In genomic region chr14:24982472-24983155, GRCh38 we compare ENCODE assay signal across 1 cellular context.
TF ChIP-seq lines count a peak whose summit lies in the region.

No MANE protein-coding gene starts in this region.

TF ChIP-seq in HepG2, 621 proteins besides CTCF, POLR2A, EP300 and RAD21 (continued from another document and continues in another):
- TF ChIP-seq ZZZ3 (CRISPR knock-in tag; IDR thresholded peaks at IDR 0.05; ENCODE audit: borderline replicate concordance) (no peak), DNMT3B (CRISPR knock-in tag; conservative IDR thresholded peaks at IDR 0.05) (peak; percentile 46; the same call in 1 of the 2 replicates), GRHL1 (CRISPR knock-in tag; conservative IDR thresholded peaks at IDR 0.05) (no peak), ZNF558 (CRISPR knock-in tag; IDR thresholded peaks at IDR 0.05; ENCODE audit: borderline replicate concordance) (no peak), ZNF180 (CRISPR knock-in tag; IDR thresholded peaks at IDR 0.05; ENCODE audit: borderline replicate concordance, low read depth) (no peak), MEIS2 (CRISPR knock-in tag; IDR thresholded peaks at IDR 0.05) (no peak), SRY (CRISPR knock-in tag; IDR thresholded peaks at IDR 0.05) (no peak), ZNF17 (CRISPR knock-in tag; IDR thresholded peaks at IDR 0.05) (no peak), DMAP1 (CRISPR knock-in tag; IDR thresholded peaks at IDR 0.05) (0 out of 2 replicates have a peak, but pooled peaks have one; percentile 44), KLF16 (CRISPR knock-in tag; IDR thresholded peaks at IDR 0.05) (peak in 1 of 2 experiments; percentile 13; a peak in 1 of 4 replicates), NFYB (CRISPR knock-in tag; IDR thresholded peaks at IDR 0.05) (no peak), KAT7 (CRISPR knock-in tag; IDR thresholded peaks at IDR 0.05; ENCODE audit: borderline replicate concordance) (no peak), ZNF501 (CRISPR knock-in tag; IDR thresholded peaks at IDR 0.05) (no peak), ZNF75D (CRISPR knock-in tag; IDR thresholded peaks at IDR 0.05; ENCODE audit: borderline replicate concordance) (no peak), ZNF768 (CRISPR knock-in tag; IDR thresholded peaks at IDR 0.05) (no peak), NR2F1 (CRISPR knock-in tag; IDR thresholded peaks at IDR 0.05) (no peak), ZNF598 (CRISPR knock-in tag; IDR thresholded peaks at IDR 0.05; ENCODE audit: borderline replicate concordance) (no peak), ZNF766 (CRISPR knock-in tag; IDR thresholded peaks at IDR 0.05; ENCODE audit: borderline replicate concordance) (no peak), NFKB2 (CRISPR knock-in tag; IDR thresholded peaks at IDR 0.05; ENCODE audit: borderline replicate concordance) (no peak), ZNF816 (CRISPR knock-in tag; IDR thresholded peaks at IDR 0.05; ENCODE audit: borderline replicate concordance) (no peak), ZNF567 (CRISPR knock-in tag; IDR thresholded peaks at IDR 0.05; ENCODE audit: borderline replicate concordance) (no peak)
- TF ChIP-seq, protein P1, sequence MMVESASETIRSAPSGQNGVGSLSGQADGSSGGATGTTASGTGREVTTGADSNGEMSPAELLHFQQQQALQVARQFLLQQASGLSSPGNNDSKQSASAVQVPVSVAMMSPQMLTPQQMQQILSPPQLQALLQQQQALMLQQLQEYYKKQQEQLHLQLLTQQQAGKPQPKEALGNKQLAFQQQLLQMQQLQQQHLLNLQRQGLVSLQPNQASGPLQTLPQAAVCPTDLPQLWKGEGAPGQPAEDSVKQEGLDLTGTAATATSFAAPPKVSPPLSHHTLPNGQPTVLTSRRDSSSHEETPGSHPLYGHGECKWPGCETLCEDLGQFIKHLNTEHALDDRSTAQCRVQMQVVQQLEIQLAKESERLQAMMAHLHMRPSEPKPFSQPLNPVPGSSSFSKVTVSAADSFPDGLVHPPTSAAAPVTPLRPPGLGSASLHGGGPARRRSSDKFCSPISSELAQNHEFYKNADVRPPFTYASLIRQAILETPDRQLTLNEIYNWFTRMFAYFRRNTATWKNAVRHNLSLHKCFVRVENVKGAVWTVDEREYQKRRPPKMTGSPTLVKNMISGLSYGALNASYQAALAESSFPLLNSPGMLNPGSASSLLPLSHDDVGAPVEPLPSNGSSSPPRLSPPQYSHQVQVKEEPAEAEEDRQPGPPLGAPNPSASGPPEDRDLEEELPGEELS (CRISPR knock-in tag; IDR thresholded peaks at IDR 0.05) = peak; percentile 77
- TF ChIP-seq, protein P2, sequence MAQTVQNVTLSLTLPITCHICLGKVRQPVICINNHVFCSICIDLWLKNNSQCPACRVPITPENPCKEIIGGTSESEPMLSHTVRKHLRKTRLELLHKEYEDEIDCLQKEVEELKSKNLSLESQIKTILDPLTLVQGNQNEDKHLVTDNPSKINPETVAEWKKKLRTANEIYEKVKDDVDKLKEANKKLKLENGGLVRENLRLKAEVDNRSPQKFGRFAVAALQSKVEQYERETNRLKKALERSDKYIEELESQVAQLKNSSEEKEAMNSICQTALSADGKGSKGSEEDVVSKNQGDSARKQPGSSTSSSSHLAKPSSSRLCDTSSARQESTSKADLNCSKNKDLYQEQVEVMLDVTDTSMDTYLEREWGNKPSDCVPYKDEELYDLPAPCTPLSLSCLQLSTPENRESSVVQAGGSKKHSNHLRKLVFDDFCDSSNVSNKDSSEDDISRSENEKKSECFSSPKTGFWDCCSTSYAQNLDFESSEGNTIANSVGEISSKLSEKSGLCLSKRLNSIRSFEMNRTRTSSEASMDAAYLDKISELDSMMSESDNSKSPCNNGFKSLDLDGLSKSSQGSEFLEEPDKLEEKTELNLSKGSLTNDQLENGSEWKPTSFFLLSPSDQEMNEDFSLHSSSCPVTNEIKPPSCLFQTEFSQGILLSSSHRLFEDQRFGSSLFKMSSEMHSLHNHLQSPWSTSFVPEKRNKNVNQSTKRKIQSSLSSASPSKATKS (CRISPR knock-in tag; IDR thresholded peaks at IDR 0.05) = no peak
- TF ChIP-seq, protein P3, sequence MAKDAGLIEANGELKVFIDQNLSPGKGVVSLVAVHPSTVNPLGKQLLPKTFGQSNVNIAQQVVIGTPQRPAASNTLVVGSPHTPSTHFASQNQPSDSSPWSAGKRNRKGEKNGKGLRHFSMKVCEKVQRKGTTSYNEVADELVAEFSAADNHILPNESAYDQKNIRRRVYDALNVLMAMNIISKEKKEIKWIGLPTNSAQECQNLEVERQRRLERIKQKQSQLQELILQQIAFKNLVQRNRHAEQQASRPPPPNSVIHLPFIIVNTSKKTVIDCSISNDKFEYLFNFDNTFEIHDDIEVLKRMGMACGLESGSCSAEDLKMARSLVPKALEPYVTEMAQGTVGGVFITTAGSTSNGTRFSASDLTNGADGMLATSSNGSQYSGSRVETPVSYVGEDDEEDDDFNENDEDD (CRISPR knock-in tag; IDR thresholded peaks at IDR 0.05; ENCODE audit: borderline replicate concordance) = no peak
- TF ChIP-seq, protein P4, sequence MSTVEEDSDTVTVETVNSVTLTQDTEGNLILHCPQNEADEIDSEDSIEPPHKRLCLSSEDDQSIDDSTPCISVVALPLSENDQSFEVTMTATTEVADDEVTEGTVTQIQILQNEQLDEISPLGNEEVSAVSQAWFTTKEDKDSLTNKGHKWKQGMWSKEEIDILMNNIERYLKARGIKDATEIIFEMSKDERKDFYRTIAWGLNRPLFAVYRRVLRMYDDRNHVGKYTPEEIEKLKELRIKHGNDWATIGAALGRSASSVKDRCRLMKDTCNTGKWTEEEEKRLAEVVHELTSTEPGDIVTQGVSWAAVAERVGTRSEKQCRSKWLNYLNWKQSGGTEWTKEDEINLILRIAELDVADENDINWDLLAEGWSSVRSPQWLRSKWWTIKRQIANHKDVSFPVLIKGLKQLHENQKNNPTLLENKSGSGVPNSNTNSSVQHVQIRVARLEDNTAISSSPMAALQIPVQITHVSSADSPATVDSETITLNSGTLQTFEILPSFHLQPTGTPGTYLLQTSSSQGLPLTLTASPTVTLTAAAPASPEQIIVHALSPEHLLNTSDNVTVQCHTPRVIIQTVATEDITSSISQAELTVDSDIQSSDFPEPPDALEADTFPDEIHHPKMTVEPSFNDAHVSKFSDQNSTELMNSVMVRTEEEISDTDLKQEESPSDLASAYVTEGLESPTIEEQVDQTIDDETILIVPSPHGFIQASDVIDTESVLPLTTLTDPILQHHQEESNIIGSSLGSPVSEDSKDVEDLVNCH (CRISPR knock-in tag; IDR thresholded peaks at IDR 0.05) = no peak
- TF ChIP-seq, protein P5, sequence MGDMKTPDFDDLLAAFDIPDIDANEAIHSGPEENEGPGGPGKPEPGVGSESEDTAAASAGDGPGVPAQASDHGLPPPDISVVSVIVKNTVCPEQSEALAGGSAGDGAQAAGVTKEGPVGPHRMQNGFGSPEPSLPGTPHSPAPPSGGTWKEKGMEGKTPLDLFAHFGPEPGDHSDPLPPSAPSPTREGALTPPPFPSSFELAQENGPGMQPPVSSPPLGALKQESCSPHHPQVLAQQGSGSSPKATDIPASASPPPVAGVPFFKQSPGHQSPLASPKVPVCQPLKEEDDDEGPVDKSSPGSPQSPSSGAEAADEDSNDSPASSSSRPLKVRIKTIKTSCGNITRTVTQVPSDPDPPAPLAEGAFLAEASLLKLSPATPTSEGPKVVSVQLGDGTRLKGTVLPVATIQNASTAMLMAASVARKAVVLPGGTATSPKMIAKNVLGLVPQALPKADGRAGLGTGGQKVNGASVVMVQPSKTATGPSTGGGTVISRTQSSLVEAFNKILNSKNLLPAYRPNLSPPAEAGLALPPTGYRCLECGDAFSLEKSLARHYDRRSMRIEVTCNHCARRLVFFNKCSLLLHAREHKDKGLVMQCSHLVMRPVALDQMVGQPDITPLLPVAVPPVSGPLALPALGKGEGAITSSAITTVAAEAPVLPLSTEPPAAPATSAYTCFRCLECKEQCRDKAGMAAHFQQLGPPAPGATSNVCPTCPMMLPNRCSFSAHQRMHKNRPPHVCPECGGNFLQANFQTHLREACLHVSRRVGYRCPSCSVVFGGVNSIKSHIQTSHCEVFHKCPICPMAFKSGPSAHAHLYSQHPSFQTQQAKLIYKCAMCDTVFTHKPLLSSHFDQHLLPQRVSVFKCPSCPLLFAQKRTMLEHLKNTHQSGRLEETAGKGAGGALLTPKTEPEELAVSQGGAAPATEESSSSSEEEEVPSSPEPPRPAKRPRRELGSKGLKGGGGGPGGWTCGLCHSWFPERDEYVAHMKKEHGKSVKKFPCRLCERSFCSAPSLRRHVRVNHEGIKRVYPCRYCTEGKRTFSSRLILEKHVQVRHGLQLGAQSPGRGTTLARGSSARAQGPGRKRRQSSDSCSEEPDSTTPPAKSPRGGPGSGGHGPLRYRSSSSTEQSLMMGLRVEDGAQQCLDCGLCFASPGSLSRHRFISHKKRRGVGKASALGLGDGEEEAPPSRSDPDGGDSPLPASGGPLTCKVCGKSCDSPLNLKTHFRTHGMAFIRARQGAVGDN (CRISPR knock-in tag; IDR thresholded peaks at IDR 0.05) = no peak
- TF ChIP-seq, protein P6, sequence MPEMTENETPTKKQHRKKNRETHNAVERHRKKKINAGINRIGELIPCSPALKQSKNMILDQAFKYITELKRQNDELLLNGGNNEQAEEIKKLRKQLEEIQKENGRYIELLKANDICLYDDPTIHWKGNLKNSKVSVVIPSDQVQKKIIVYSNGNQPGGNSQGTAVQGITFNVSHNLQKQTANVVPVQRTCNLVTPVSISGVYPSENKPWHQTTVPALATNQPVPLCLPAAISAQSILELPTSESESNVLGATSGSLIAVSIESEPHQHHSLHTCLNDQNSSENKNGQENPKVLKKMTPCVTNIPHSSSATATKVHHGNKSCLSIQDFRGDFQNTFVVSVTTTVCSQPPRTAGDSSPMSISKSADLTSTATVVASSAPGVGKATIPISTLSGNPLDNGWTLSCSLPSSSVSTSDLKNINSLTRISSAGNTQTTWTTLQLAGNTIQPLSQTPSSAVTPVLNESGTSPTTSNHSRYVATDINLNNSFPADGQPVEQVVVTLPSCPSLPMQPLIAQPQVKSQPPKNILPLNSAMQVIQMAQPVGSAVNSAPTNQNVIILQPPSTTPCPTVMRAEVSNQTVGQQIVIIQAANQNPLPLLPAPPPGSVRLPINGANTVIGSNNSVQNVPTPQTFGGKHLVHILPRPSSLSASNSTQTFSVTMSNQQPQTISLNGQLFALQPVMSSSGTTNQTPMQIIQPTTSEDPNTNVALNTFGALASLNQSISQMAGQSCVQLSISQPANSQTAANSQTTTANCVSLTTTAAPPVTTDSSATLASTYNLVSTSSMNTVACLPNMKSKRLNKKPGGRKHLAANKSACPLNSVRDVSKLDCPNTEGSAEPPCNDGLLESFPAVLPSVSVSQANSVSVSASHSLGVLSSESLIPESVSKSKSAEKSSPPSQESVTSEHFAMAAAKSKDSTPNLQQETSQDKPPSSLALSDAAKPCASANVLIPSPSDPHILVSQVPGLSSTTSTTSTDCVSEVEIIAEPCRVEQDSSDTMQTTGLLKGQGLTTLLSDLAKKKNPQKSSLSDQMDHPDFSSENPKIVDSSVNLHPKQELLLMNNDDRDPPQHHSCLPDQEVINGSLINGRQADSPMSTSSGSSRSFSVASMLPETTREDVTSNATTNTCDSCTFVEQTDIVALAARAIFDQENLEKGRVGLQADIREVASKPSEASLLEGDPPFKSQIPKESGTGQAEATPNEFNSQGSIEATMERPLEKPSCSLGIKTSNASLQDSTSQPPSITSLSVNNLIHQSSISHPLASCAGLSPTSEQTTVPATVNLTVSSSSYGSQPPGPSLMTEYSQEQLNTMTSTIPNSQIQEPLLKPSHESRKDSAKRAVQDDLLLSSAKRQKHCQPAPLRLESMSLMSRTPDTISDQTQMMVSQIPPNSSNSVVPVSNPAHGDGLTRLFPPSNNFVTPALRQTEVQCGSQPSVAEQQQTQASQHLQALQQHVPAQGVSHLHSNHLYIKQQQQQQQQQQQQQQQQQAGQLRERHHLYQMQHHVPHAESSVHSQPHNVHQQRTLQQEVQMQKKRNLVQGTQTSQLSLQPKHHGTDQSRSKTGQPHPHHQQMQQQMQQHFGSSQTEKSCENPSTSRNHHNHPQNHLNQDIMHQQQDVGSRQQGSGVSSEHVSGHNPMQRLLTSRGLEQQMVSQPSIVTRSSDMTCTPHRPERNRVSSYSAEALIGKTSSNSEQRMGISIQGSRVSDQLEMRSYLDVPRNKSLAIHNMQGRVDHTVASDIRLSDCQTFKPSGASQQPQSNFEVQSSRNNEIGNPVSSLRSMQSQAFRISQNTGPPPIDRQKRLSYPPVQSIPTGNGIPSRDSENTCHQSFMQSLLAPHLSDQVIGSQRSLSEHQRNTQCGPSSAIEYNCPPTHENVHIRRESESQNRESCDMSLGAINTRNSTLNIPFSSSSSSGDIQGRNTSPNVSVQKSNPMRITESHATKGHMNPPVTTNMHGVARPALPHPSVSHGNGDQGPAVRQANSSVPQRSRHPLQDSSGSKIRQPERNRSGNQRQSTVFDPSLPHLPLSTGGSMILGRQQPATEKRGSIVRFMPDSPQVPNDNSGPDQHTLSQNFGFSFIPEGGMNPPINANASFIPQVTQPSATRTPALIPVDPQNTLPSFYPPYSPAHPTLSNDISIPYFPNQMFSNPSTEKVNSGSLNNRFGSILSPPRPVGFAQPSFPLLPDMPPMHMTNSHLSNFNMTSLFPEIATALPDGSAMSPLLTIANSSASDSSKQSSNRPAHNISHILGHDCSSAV (CRISPR knock-in tag; IDR thresholded peaks at IDR 0.05; ENCODE audit: borderline replicate concordance) = no peak
- TF ChIP-seq, protein P7, sequence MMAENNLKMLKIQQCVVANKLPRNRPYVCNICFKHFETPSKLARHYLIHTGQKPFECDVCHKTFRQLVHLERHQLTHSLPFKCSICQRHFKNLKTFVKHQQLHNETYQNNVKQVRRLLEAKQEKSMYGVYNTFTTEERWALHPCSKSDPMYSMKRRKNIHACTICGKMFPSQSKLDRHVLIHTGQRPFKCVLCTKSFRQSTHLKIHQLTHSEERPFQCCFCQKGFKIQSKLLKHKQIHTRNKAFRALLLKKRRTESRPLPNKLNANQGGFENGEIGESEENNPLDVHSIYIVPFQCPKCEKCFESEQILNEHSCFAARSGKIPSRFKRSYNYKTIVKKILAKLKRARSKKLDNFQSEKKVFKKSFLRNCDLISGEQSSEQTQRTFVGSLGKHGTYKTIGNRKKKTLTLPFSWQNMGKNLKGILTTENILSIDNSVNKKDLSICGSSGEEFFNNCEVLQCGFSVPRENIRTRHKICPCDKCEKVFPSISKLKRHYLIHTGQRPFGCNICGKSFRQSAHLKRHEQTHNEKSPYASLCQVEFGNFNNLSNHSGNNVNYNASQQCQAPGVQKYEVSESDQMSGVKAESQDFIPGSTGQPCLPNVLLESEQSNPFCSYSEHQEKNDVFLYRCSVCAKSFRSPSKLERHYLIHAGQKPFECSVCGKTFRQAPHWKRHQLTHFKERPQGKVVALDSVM (CRISPR knock-in tag; IDR thresholded peaks at IDR 0.05) = no peak
